In the genomic region with DNA sequence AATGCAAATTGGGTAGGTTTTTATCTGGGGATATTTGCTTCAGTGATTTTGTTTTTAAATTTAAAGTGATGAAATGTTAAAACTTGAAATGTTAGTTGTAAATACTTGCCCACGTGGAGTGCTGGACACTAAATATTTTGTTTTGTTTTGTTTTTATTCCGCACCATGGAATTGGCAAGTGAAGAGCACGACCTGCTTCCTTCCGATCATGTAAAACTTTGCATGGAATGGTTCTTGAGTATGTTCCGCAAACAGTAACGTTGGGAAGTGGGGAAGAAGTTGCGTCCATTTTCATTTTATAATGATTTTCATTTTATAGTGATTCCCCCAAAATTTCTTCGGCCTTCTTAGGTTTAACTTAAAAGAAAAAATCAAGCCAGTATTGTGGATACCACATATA, we compare ENCODE assay signal across 8 cellular contexts. TPM values are rescaled to one million over a fixed set of nuclear protein-coding genes. Genes with fewer than 3 reads are reported as not detected.
A peak's percentile ranks its signal among the peaks of the same experiment; 100 is the strongest.
DNase-seq lines count a peak whose midpoint lies in the region; ATAC-seq lines count a peak whose summit lies in the region.

No MANE protein-coding gene starts in this region.

- no peaks in the 10 kb centered on the region for H3K27me3 Mint-ChIP-seq in central memory CD8-positive, alpha-beta T cell
- H3K27me3 Mint-ChIP-seq in naive thymus-derived CD4-positive, alpha-beta T cell = no peaks in the 10 kb centered on the region

- POLR2A ChIA-PET in naive thymus-derived CD4-positive, alpha-beta T cell (lab: Charles Lee) = no interaction called here

- H3K36me3 ChIP-seq in BLaER1 treated with 17β-estradiol and CSF1 and Interleukin-3, amounts not matched to agents 10 nM and 100 nM = no peaks in the 10 kb centered on the region
- H3K36me3 ChIP-seq in Karpas-422 (ENCODE audit: insufficient read depth, low read length) = peaks cover 8% of the 10 kb centered on the region; the same call in 1 of the 2 replicates
- H3K36me3 ChIP-seq in naive thymus-derived CD4-positive, alpha-beta T cell (ENCODE audit: control insufficient read depth in 2 of 3, insufficient read depth in 3 of 3, low read length in 3 of 3) = no peaks in the 10 kb centered on the region

- H3K9me3 ChIP-seq in BLaER1 treated with 17β-estradiol and CSF1 and Interleukin-3, amounts not matched to agents 10 nM and 100 nM (replicated peaks in 1 of 11) = no peaks in the 10 kb centered on the region
- no peaks in the 10 kb centered on the region for H3K9me3 ChIP-seq in Karpas-422 (ENCODE audit: low read length)
- no peaks in the 10 kb centered on the region for H3K9me3 ChIP-seq in naive thymus-derived CD4-positive, alpha-beta T cell (ENCODE audit: control insufficient read depth in 2 of 3, low read length in 3 of 3)

- no peaks in the 10 kb centered on the region for H4K20me1 ChIP-seq in BLaER1 treated with 17β-estradiol and CSF1 and Interleukin-3, amounts not matched to agents 10 nM and 100 nM
- H4K20me1 ChIP-seq in Karpas-422 (ENCODE audit: insufficient read depth, low read depth, low read length) = no peaks in the 10 kb centered on the region

- peaks cover 11% of the 10 kb centered on the region for H3K36me3 Mint-ChIP-seq in central memory CD8-positive, alpha-beta T cell (ENCODE audit: insufficient read depth)
- H3K36me3 Mint-ChIP-seq in naive thymus-derived CD4-positive, alpha-beta T cell = peaks cover 0 to 18% (median 7%) of the 10 kb centered on the region in 5 donors

- peaks cover 0 to 8% (median 2%) of the 10 kb centered on the region in 10 experiments; a peak in 6 of 20 replicates for H3K4me1 ChIP-seq in BLaER1 treated with 17β-estradiol and CSF1 and Interleukin-3, amounts not matched to agents 10 nM and 100 nM
- peaks cover 18% of the 10 kb centered on the region for H3K4me1 ChIP-seq in Karpas-422 (ENCODE audit: low read length)
- H3K4me1 ChIP-seq in naive thymus-derived CD4-positive, alpha-beta T cell (ENCODE audit: control insufficient read depth in 2 of 2, insufficient read depth in 2 of 2, low read length in 2 of 2) = peaks cover 0 to 5% of the 10 kb centered on the region in 2 donors

- DNase-seq in Karpas-422 (peak; percentile 69), SIG-M5 treated with dmso at 0.1 percent for 504 hours (lab: John Stamatoyannopoulos, UW; ENCODE audit: unreplicated experiment) (no peak)
- no peak for DNase-seq in central memory CD8-positive, alpha-beta T cell (ENCODE audit: low spot score in 2 of 2)
- no peak for DNase-seq in naive thymus-derived CD4-positive, alpha-beta T cell
- DNase-seq in activated effector memory CD4-positive, alpha-beta T cell treated with Interleukin-2 at 50 U/mL for 16 hours = no peak

- peaks cover 55% of the 10 kb centered on the region for H3K79me2 ChIP-seq in Karpas-422 (ENCODE audit: low read length)

- H2AFZ ChIP-seq in Karpas-422 (ENCODE audit: low read length) = peak overlapping the region; percentile 89

- peak overlapping the region; percentile 65 to 79 (median 74) for H3K4me3 ChIP-seq in BLaER1 treated with 17β-estradiol and CSF1 and Interleukin-3, amounts not matched to agents 10 nM and 100 nM
- H3K4me3 ChIP-seq in Karpas-422 (ENCODE audit: low read length) = peak overlapping the region; percentile 90
- peak overlapping the region; percentile 85 for H3K4me3 ChIP-seq in naive thymus-derived CD4-positive, alpha-beta T cell (ENCODE audit: low read length)

- peak overlapping the region in 6 of 11 experiments; percentile 63 to 72 (median 70); a peak in 9 of 22 replicates for H3K27ac ChIP-seq in BLaER1 treated with 17β-estradiol and CSF1 and Interleukin-3, amounts not matched to agents 10 nM and 100 nM
- H3K27ac ChIP-seq in Karpas-422 (ENCODE audit: low read length) = peak overlapping the region; percentile 91
- peak overlapping the region; percentile 68 for H3K27ac ChIP-seq in naive thymus-derived CD4-positive, alpha-beta T cell (ENCODE audit: low read depth, low read length)

- H3K4me1 Mint-ChIP-seq in central memory CD8-positive, alpha-beta T cell = peaks cover 16% of the 10 kb centered on the region
- H3K4me1 Mint-ChIP-seq in naive thymus-derived CD4-positive, alpha-beta T cell = peaks cover 6 to 33% (median 27%) of the 10 kb centered on the region in 7 donors

- CTCF ChIA-PET in naive thymus-derived CD4-positive, alpha-beta T cell (lab: Charles Lee) = no interaction called here

- peak overlapping the region; percentile 93 for H3K4me3 Mint-ChIP-seq in central memory CD8-positive, alpha-beta T cell
- H3K4me3 Mint-ChIP-seq in naive thymus-derived CD4-positive, alpha-beta T cell = peak overlapping the region; percentile 91 to 100 (median 98)

- intact Hi-C loops in naive thymus-derived CD4-positive, alpha-beta T cell (cut with micrococcal nuclease) = loop anchor here in 1 of 2 donors (5.0 kb wide), 1 partner anchor 79 kb away; no protein-coding TSS in a partner anchor

- H3K9me3 Mint-ChIP-seq in central memory CD8-positive, alpha-beta T cell = no peaks in the 10 kb centered on the region
- no peaks in the 10 kb centered on the region for H3K9me3 Mint-ChIP-seq in naive thymus-derived CD4-positive, alpha-beta T cell

- H3K4me2 ChIP-seq in BLaER1 treated with 17β-estradiol and CSF1 and Interleukin-3, amounts not matched to agents 10 nM and 100 nM = peak overlapping the region; percentile 55 to 82 (median 68)
- H3K4me2 ChIP-seq in Karpas-422 (ENCODE audit: low read depth, low read length, poor library complexity, severe bottlenecking) = peak overlapping the region; percentile 88

- peak overlapping the region in 10 of 11 experiments; percentile 66 to 79 (median 76); a peak in 18 of 22 replicates for H3K9ac ChIP-seq in BLaER1 treated with 17β-estradiol and CSF1 and Interleukin-3, amounts not matched to agents 10 nM and 100 nM
- H3K9ac ChIP-seq in Karpas-422 (ENCODE audit: low read length) = peak overlapping the region; percentile 83

- no peak for ATAC-seq in central memory CD8-positive, alpha-beta T cell (replicated peaks; ENCODE audit: extremely low read depth, poor library complexity, severe bottlenecking)
- ATAC-seq in naive thymus-derived CD4-positive, alpha-beta T cell = no peak
- ATAC-seq in HG02759 (IDR thresholded peaks at IDR 0.05; ENCODE audit: unreplicated experiment) (no peak), GM18498 (IDR thresholded peaks at IDR 0.05; ENCODE audit: unreplicated experiment) (no peak)

- no peaks in the 10 kb centered on the region for H3K9me2 ChIP-seq in Karpas-422 (replicated peaks; ENCODE audit: insufficient read depth, low read length)

- H3K27ac Mint-ChIP-seq in central memory CD8-positive, alpha-beta T cell (ENCODE audit: low read depth) = peak overlapping the region; percentile 97
- peak overlapping the region; percentile 87 to 97 (median 96) for H3K27ac Mint-ChIP-seq in naive thymus-derived CD4-positive, alpha-beta T cell

- H3K27me3 ChIP-seq in BLaER1 treated with 17β-estradiol and CSF1 and Interleukin-3, amounts not matched to agents 10 nM and 100 nM = no peaks in the 10 kb centered on the region
- H3K27me3 ChIP-seq in Karpas-422 (ENCODE audit: low read length) = no peaks in the 10 kb centered on the region
- H3K27me3 ChIP-seq in naive thymus-derived CD4-positive, alpha-beta T cell (ENCODE audit: control insufficient read depth in 2 of 2, insufficient read depth in 2 of 2, low read length in 2 of 2) = no peaks in the 10 kb centered on the region

RNA-seq across cellular contexts. Expression of a gene that starts 0.8 kb away (rescaled TPM):
- 10.1 and 16.5 TPM in 2 replicates for total RNA-seq in Karpas-422 (2014; rRNA removed; shearing (Covaris generic); ENCODE audit: low replicate concordance)
- total RNA-seq in naive thymus-derived CD4-positive, alpha-beta T cell = 1 to 10 TPM in 4 of 5 experiments, under 1 TPM in 1; 0.71 to 3.6 (median 3.1) TPM
- polyA plus RNA-seq in naive thymus-derived CD4-positive, alpha-beta T cell = 1 to 10 TPM in 1 of 2 donors, under 1 TPM in 1; 0.76 to 1.2 TPM
